24 cellular contexts compared by ENCODE assay signal in the genomic region with DNA sequence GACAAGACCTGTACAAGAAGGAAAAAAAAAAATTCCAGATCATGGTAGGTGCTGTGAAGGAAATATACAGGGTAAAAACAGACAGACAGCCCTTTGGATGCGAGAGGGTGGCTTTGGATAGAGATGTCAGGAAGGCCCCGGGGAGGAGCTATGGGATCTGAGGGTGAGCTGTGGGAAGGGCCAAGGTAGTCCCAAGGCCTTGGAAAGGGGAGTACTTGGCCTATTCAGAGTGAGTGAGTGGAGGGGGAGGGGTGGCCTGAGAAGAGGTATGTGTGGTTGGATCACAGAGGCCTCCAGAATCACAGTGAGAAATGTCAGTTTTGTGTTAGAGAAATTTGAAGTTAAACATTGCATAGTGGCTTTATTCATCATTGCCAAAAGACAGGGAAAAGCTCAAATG. TPM values are rescaled to one million over a fixed set of nuclear protein-coding genes. Genes with fewer than 3 reads are reported as not detected.
A peak's percentile ranks its signal among the peaks of the same experiment; 100 is the strongest.
DNase-seq lines count a peak whose midpoint lies in the region; ATAC-seq, FAIRE-seq and TF ChIP-seq lines count a peak whose summit lies in the region.
"Had no signal": no experiment of that assay in that cellular context is flagged by ENCODE, and none has a peak within 500 bp of the region (broad histone marks: within the 10 kb centered on the region; RNA-seq: fewer than 3 reads in every experiment).

No MANE protein-coding gene starts in this region.

- H3K4me1 Mint-ChIP-seq in activated CD4-positive, alpha-beta memory T cell treated with anti-CD3 and anti-CD28 coated beads for 36 hours (ENCODE audit: low read depth), result peaks cover 28% of the 10 kb centered on the region
- H3K4me1 Mint-ChIP-seq: activated naive CD4-positive, alpha-beta T cell treated with anti-CD3 and anti-CD28 coated beads, Interleukin-2, amount 50 U/mL, for 24 hours had no signal

- TF ChIP-seq RAD21 in HepG2 (CRISPR knock-in tag; IDR thresholded peaks at IDR 0.05) (no peak), H1 (IDR thresholded peaks at IDR 0.05 in 1 of 2, conservative IDR thresholded peaks at IDR 0.05 in 1 of 2; ENCODE audit: low read depth in 2 of 2, low read length in 2 of 2) (no peak)

- no peaks in the 10 kb centered on the region for H3K36me3 ChIP-seq in HepG2 (replicated peaks in 1 of 2; ENCODE audit: control insufficient read depth in 1 of 2, insufficient read depth in 2 of 2, low read length in 2 of 2)
- H3K36me3 ChIP-seq in right lobe of liver, result no peaks in the 10 kb centered on the region
- H3K36me3 ChIP-seq in H1 (ENCODE audit: control insufficient read depth in 2 of 4, insufficient read depth in 4 of 4, low read length in 3 of 4), result no peaks in the 10 kb centered on the region
- H3K36me3 ChIP-seq: BLaER1 treated with 17β-estradiol and CSF1 and Interleukin-3, amounts not matched to agents 10 nM and 100 nM; SJSA1; tibial nerve had no signal

- no peak overlapping the region for H2BK20ac ChIP-seq in H1 (ENCODE audit: low read length)

- H3K79me1 ChIP-seq in H1 (ENCODE audit: low read depth, low read length), result no peaks in the 10 kb centered on the region

- no peak for TF ChIP-seq POLR2A in HepG2 (IDR thresholded peaks at IDR 0.05; ENCODE audit: insufficient read depth in 1 of 2, low read depth in 2 of 2, low read length in 2 of 2)
- TF ChIP-seq POLR2A in right lobe of liver (IDR thresholded peaks at IDR 0.05), result no peak
- TF ChIP-seq POLR2A in H1 (IDR thresholded peaks at IDR 0.05; ENCODE audit: control extremely low read depth in 1 of 2, low read depth in 2 of 2, low read length in 2 of 2), result no peak

- no peak overlapping the region for H4K91ac ChIP-seq in H1 (replicated peaks; ENCODE audit: insufficient read length, low read length)

- H3K36me3 Mint-ChIP-seq in activated CD4-positive, alpha-beta memory T cell treated with anti-CD3 and anti-CD28 coated beads for 36 hours, result no peaks in the 10 kb centered on the region
- H3K36me3 Mint-ChIP-seq: activated naive CD4-positive, alpha-beta T cell treated with anti-CD3 and anti-CD28 coated beads, Interleukin-2, amount 50 U/mL, for 24 hours had no signal

- H3K4ac ChIP-seq in H1 (replicated peaks; ENCODE audit: insufficient read length, low read depth, low read length), result no peak overlapping the region

- no peak overlapping the region for H3K4me2 ChIP-seq in HepG2 (ENCODE audit: low read depth, low read length)
- no peak overlapping the region for H3K4me2 ChIP-seq in H1 (ENCODE audit: insufficient read depth in 1 of 2, low read depth in 2 of 2, low read length in 2 of 2)
- H3K4me2 ChIP-seq: BLaER1 treated with 17β-estradiol and CSF1 and Interleukin-3, amounts not matched to agents 10 nM and 100 nM had no signal

- no peak overlapping the region for H2BK12ac ChIP-seq in H1 (ENCODE audit: low read depth, low read length)

- H4K20me1 ChIP-seq in HepG2 (ENCODE audit: insufficient read depth, low read length) (no peaks in the 10 kb centered on the region), H1 (replicated peaks in 1 of 2; ENCODE audit: control insufficient read depth in 1 of 2, insufficient read depth in 2 of 2, low read length in 2 of 2) (no peaks in the 10 kb centered on the region)
- H4K20me1 ChIP-seq: BLaER1 treated with 17β-estradiol and CSF1 and Interleukin-3, amounts not matched to agents 10 nM and 100 nM had no signal

- H3K4me3 ChIP-seq in HepG2 (replicated peaks in 1 of 3; ENCODE audit: insufficient read depth in 1 of 3, low read depth in 2 of 3, low read length in 3 of 3) (no peak overlapping the region), right lobe of liver (no peak overlapping the region), H1 (ENCODE audit: extremely low read depth in 1 of 4, insufficient read depth in 2 of 4, low read depth in 3 of 4, low read length in 4 of 4) (no peak overlapping the region)
- H3K4me3 ChIP-seq: BLaER1 treated with 17β-estradiol and CSF1 and Interleukin-3, amounts not matched to agents 10 nM and 100 nM; SJSA1; tibial nerve had no signal

- no peak overlapping the region for H3K27ac ChIP-seq in HepG2 (ENCODE audit: extremely low read length, insufficient read depth, low read length)
- no peak overlapping the region for H3K27ac ChIP-seq in right lobe of liver
- H3K27ac ChIP-seq in H1 (ENCODE audit: low read depth, low read length), result no peak overlapping the region
- no peak overlapping the region for H3K27ac ChIP-seq in caudate nucleus (ENCODE audit: low read depth, low read length)
- H3K27ac ChIP-seq: BLaER1 treated with 17β-estradiol and CSF1 and Interleukin-3, amounts not matched to agents 10 nM and 100 nM; epithelial cell of prostate; RWPE1; SJSA1; tibial nerve had no signal

- in situ Hi-C loops in HepG2 (cut with HindIII; ENCODE audit: extremely low pct_ligation_motif_present, low pct_unique_long_range_greater_than_20kb), result no loop called here

- H3K27me3 ChIP-seq in HepG2 (ENCODE audit: control insufficient read depth in 1 of 2, insufficient read depth in 2 of 2, low read length in 2 of 2), result no peaks in the 10 kb centered on the region; a peak in 1 of 5 replicates
- H3K27me3 ChIP-seq in right lobe of liver, result no peaks in the 10 kb centered on the region
- no peaks in the 10 kb centered on the region for H3K27me3 ChIP-seq in H1 (replicated peaks in 1 of 4; ENCODE audit: control insufficient read depth in 3 of 4, extremely low read depth in 1 of 4, insufficient read depth in 3 of 4, low read length in 3 of 4)
- H3K27me3 ChIP-seq: BLaER1 treated with 17β-estradiol and CSF1 and Interleukin-3, amounts not matched to agents 10 nM and 100 nM; SJSA1; tibial nerve had no signal

- ATAC-seq in HepG2 (0 out of 3 replicates have a peak, but pooled peaks have one; percentile 11), right lobe of liver (no peak), GM21367 (IDR thresholded peaks at IDR 0.05; ENCODE audit: unreplicated experiment) (no peak)

- H3K27me3 Mint-ChIP-seq in activated CD4-positive, alpha-beta memory T cell treated with anti-CD3 and anti-CD28 coated beads for 36 hours, result no peaks in the 10 kb centered on the region

- intact Hi-C loops in HepG2 (cut with micrococcal nuclease; ENCODE audit: unreplicated experiment) (no loop called here), right lobe of liver (cut with DNase I) (no loop called here)
- intact Hi-C loops in activated CD4-positive, alpha-beta memory T cell treated with anti-CD3 and anti-CD28 coated beads for 36 hours (cut with micrococcal nuclease), result no loop called here

- H4K8ac ChIP-seq in H1 (ENCODE audit: extremely low read depth, insufficient read depth, low read length), result no peak overlapping the region

- TF ChIP-seq CTCF in HepG2 (CRISPR knock-in tag; IDR thresholded peaks at IDR 0.05) (no peak), right lobe of liver (IDR thresholded peaks at IDR 0.05) (no peak), H1 (IDR thresholded peaks at IDR 0.05; ENCODE audit: control extremely low read depth in 1 of 3, insufficient read depth in 1 of 3, low read depth in 1 of 3, low read length in 3 of 3) (no peak)

- no peak overlapping the region for H2BK5ac ChIP-seq in H1 (ENCODE audit: low read depth, low read length)

- no peak overlapping the region for H3K56ac ChIP-seq in H1 (replicated peaks; ENCODE audit: insufficient read length, low read depth, low read length)

- no peak overlapping the region for H2AK5ac ChIP-seq in H1 (ENCODE audit: low read depth, low read length)

- no peak overlapping the region for H3K9ac ChIP-seq in HepG2 (ENCODE audit: insufficient read depth, low read depth, low read length)
- no peak overlapping the region for H3K9ac ChIP-seq in H1 (replicated peaks in 1 of 4; ENCODE audit: extremely low read depth in 1 of 4, low read depth in 3 of 4, low read length in 3 of 4)
- H3K9ac ChIP-seq: BLaER1 treated with 17β-estradiol and CSF1 and Interleukin-3, amounts not matched to agents 10 nM and 100 nM had no signal

- POLR2A ChIA-PET in HepG2 (lab: Yijun Ruan, JAX), result interaction anchor here (1.0 kb wide), 1 partner anchor 23 kb away, joined by 4 read pairs; no protein-coding TSS in a partner anchor
- POLR2A ChIA-PET in activated CD4-positive, alpha-beta memory T cell treated with anti-CD3 and anti-CD28 coated beads for 36 hours (lab: Charles Lee), result interaction anchor here (2.2 kb wide), 1 partner anchor 16 kb away, joined by 15 read pairs; no protein-coding TSS in a partner anchor
- POLR2A ChIA-PET in H1 (lab: Charles Lee; ENCODE audit: partially characterized antibody), result no interaction called here

- H3K23ac ChIP-seq in H1 (ENCODE audit: insufficient read length), result no peak overlapping the region

- no peaks in the 10 kb centered on the region for H3K9me3 Mint-ChIP-seq in activated CD4-positive, alpha-beta memory T cell treated with anti-CD3 and anti-CD28 coated beads for 36 hours
- H3K9me3 Mint-ChIP-seq: activated naive CD4-positive, alpha-beta T cell treated with anti-CD3 and anti-CD28 coated beads, Interleukin-2, amount 50 U/mL, for 24 hours had no signal

- H3K4me1 ChIP-seq in HepG2 (ENCODE audit: insufficient read depth, low read length), result peaks cover 53% of the 10 kb centered on the region
- H3K4me1 ChIP-seq in right lobe of liver, result no peaks in the 10 kb centered on the region
- H3K4me1 ChIP-seq in H1 (replicated peaks in 1 of 4; ENCODE audit: control insufficient read depth in 3 of 4, insufficient read depth in 4 of 4, low read length in 3 of 4), result no peaks in the 10 kb centered on the region
- H3K4me1 ChIP-seq: SJSA1, tibial nerve had no signal

- no peak overlapping the region for H3K18ac ChIP-seq in H1 (ENCODE audit: extremely low read depth, low read length)

- no peak overlapping the region for H3K14ac ChIP-seq in H1 (ENCODE audit: insufficient read length)

- peak overlapping the region; percentile 79 for H3K27ac Mint-ChIP-seq in activated CD4-positive, alpha-beta memory T cell treated with anti-CD3 and anti-CD28 coated beads for 36 hours
- H3K27ac Mint-ChIP-seq: activated naive CD4-positive, alpha-beta T cell treated with anti-CD3 and anti-CD28 coated beads, Interleukin-2, amount 50 U/mL, for 24 hours had no signal

- CTCF ChIA-PET in HepG2 (lab: Yijun Ruan, JAX; ENCODE audit: low intra/inter-chr PET ratio, low total read pairs), result no interaction called here
- CTCF ChIA-PET in activated CD4-positive, alpha-beta memory T cell treated with anti-CD3 and anti-CD28 coated beads for 36 hours (lab: Charles Lee), result interaction anchor here (4.2 kb wide), 1 partner anchor 16 kb away, joined by 20 read pairs; no protein-coding TSS in a partner anchor
- CTCF ChIA-PET in H1 (lab: Charles Lee; ENCODE audit: partially characterized antibody), result interaction anchor here (0.6 to 2.2 kb wide), 4 partner anchors 12 to 475 kb away, joined by 3 to 7 read pairs (median 3); no protein-coding TSS in a partner anchor

- H3K79me2 ChIP-seq in HepG2 (ENCODE audit: insufficient read depth, low read length) (no peaks in the 10 kb centered on the region), H1 (ENCODE audit: control insufficient read depth in 1 of 2, insufficient read depth in 2 of 2, low read length in 2 of 2) (no peaks in the 10 kb centered on the region)

- no peak overlapping the region for H4K5ac ChIP-seq in H1 (ENCODE audit: insufficient read length, low read depth, low read length)

- DNase-seq in HepG2 (ENCODE audit: low spot score), result no peak
- no peak for DNase-seq in right lobe of liver
- no peak for DNase-seq in activated CD4-positive, alpha-beta memory T cell treated with anti-CD3 and anti-CD28 coated beads for 36 hours
- DNase-seq in H1 (ENCODE audit: low read depth in 1 of 2, low spot score in 2 of 2), result no peak
- no peak for DNase-seq in caudate nucleus (lab: John Stamatoyannopoulos, UW)
- DNase-seq in stimulated activated CD4-positive, alpha-beta T cell treated with anti-CD3 and anti-CD28 coated beads, Interleukin-15, amount 100 ng/mL, for 24 hours, result no peak
- DNase-seq: aorta; DMS79; effector CD4-positive, alpha-beta T cell; Karpas-422; NCI-H2029 treated with DMSO at 0.1 percent for 48 hours; NCI-H524 treated with DMSO at 0.1 percent for 48 hours; OCI-M1; small intestine had no signal

- WGBS in HepG2 (ENCODE audit: low lambda C conversion rate), result 20% methylated on average over 2 of the region's 2 CpGs
- 96% methylated on average over 2 of the region's 2 CpGs for WGBS in right lobe of liver (ENCODE audit: insufficient coverage, low coverage, low lambda C conversion rate, missing lambda C conversion rate)
- WGBS in H1 (ENCODE audit: extremely low coverage in 1 of 2, insufficient coverage in 1 of 2, insufficient read length in 1 of 2, insufficient replicate concordance in 2 of 2, low coverage in 1 of 2, low lambda C conversion rate in 2 of 2, missing lambda C conversion rate in 1 of 2), 2 experiments, result 96% methylated on average over 2 of the region's 2 CpGs; no CpG with 5 or more reads in 1 of the 2 experiments

- no peaks in the 10 kb centered on the region for H3K23me2 ChIP-seq in H1 (ENCODE audit: low read depth, low read length)

- no peak for TF ChIP-seq EP300 in HepG2 (IDR thresholded peaks at IDR 0.05; ENCODE audit: low read depth in 2 of 2, low read length in 2 of 2)
- TF ChIP-seq EP300 in HepG2 (CRISPR knock-in tag; IDR thresholded peaks at IDR 0.05; ENCODE audit: borderline replicate concordance), result no peak
- no peak for TF ChIP-seq EP300 in H1 (IDR thresholded peaks at IDR 0.05; ENCODE audit: borderline replicate concordance in 1 of 2, low read depth in 2 of 2, low read length in 2 of 2)

- H2AFZ ChIP-seq in HepG2 (ENCODE audit: low read length) (no peak overlapping the region), H1 (ENCODE audit: low read length) (no peak overlapping the region)

- H3K9me3 ChIP-seq in HepG2 (ENCODE audit: low read length) (no peaks in the 10 kb centered on the region), right lobe of liver (no peaks in the 10 kb centered on the region), H1 (ENCODE audit: insufficient read depth in 2 of 2, low read depth in 1 of 2, low read length in 1 of 2) (peaks cover 0 to 5% of the 10 kb centered on the region in 2 experiments; a peak in 1 of 4 replicates)
- H3K9me3 ChIP-seq: SJSA1 had no signal

- FAIRE-seq in HepG2 (lab: Jason Lieb, UNC), result no peak
- no peak for FAIRE-seq in H1 (lab: Jason Lieb, UNC)
- FAIRE-seq: bronchial epithelial cell, colon, G401.6, small intestine had no signal

- H3K4me3 Mint-ChIP-seq in activated CD4-positive, alpha-beta memory T cell treated with anti-CD3 and anti-CD28 coated beads for 36 hours, result no peak overlapping the region
- H3K4me3 Mint-ChIP-seq: activated naive CD4-positive, alpha-beta T cell treated with anti-CD3 and anti-CD28 coated beads, Interleukin-2, amount 50 U/mL, for 24 hours had no signal

- BruUV-seq in HepG2 (replicated peaks; lab: Mats Ljungman, UMichigan), result no TSS peak

- no peak overlapping the region for H2BK15ac ChIP-seq in H1 (ENCODE audit: low read length)

- H2BK120ac ChIP-seq in H1 (replicated peaks; ENCODE audit: low read depth, low read length), result no peak overlapping the region

RNA-seq across cellular contexts. Expression of a gene that starts 31.2 kb away (rescaled TPM):
- total RNA-seq in HepG2 (2016; rRNA removed; fragmentation: Illumina TruSeq; extraction: Trizol) (28.8 and 30.1 TPM in 2 replicates), right lobe of liver (10 to 100 TPM; 23.3 to 42.4 (median 26.5) TPM)
- 18.8 and 20.7 TPM in 2 replicates for total RNA-seq in HepG2 (2016; cell fraction: cytosol; rRNA removed; fragmentation: Illumina TruSeq; extraction: Trizol; ENCODE audit: low read depth)
- 24.2 and 33.8 TPM in 2 replicates for total RNA-seq in HepG2 (2016; cell fraction: insoluble cytoplasmic fraction; rRNA removed; fragmentation: Illumina TruSeq; extraction: Trizol)
- total RNA-seq in HepG2 (2016; cell fraction: membrane; rRNA removed; fragmentation: Illumina TruSeq; extraction: Trizol), result 35.6 and 35.7 TPM in 2 replicates
- 28.0 and 29.0 TPM in 2 replicates for total RNA-seq in HepG2 (2016; cell fraction: nucleus; rRNA removed; fragmentation: Illumina TruSeq; extraction: Trizol)
- polyA plus RNA-seq in HepG2 (2011; rRNA removed) (45.6 and 49.0 TPM in 2 replicates), H1 (2011; rRNA removed) (12.1 and 15.0 TPM in 2 replicates)
- 19.8 and 29.5 TPM in 2 replicates for polyA plus RNA-seq in HepG2 (2011; cell fraction: cytosol; rRNA removed)
- 68.8 and 72.6 TPM in 2 replicates for polyA plus RNA-seq in HepG2 (2011; cell fraction: nucleus; rRNA removed)
- 28.1 and 33.7 TPM in 2 replicates for polyA plus RNA-seq in HepG2 (2012)
- 22.4 and 30.5 TPM in 2 replicates for polyA plus RNA-seq in HepG2 (2016; cell fraction: cytosol; fragmentation: Illumina TruSeq; extraction: Trizol; ENCODE audit: low read depth)
- polyA plus RNA-seq in HepG2 (2016; cell fraction: insoluble cytoplasmic fraction; fragmentation: Illumina TruSeq; extraction: Trizol; ENCODE audit: low read depth), result 30.0 and 31.0 TPM in 2 replicates
- 35.3 and 37.7 TPM in 2 replicates for polyA plus RNA-seq in HepG2 (2016; cell fraction: membrane; fragmentation: Illumina TruSeq; extraction: Trizol; ENCODE audit: low read depth)
- 58.4 and 63.0 TPM in 2 replicates for polyA plus RNA-seq in HepG2 (2016; cell fraction: nucleus; fragmentation: Illumina TruSeq; extraction: Trizol; ENCODE audit: insufficient read depth, low read depth)
- polyA minus RNA-seq in HepG2 (2011; rRNA and poly(A)+ RNA removed; ENCODE audit: low replicate concordance), result 19.4 and 24.5 TPM in 2 replicates
- 15.7 and 17.4 TPM in 2 replicates for polyA minus RNA-seq in HepG2 (2011; cell fraction: cytosol; rRNA and poly(A)+ RNA removed)
- 43.4 and 69.0 TPM in 2 replicates for polyA minus RNA-seq in HepG2 (2011; cell fraction: nucleus; rRNA and poly(A)+ RNA removed)
- 10 to 100 TPM; 25.6 to 27.1 TPM for total RNA-seq in activated CD4-positive, alpha-beta memory T cell treated with anti-CD3 and anti-CD28 coated beads for 36 hours
- 15.6 and 16.5 TPM in 2 replicates for total RNA-seq in H1 (2021; fragmentation: NEBNext Ultra II Directional; extraction: Animal tissue kit (Norgen Biotek cat#: 25700))
- polyA plus RNA-seq in H1 (2011; cell fraction: cytosol; rRNA removed), result 19.9 TPM
- 19.6 TPM for polyA plus RNA-seq in H1 (2011; cell fraction: nucleus; rRNA removed)
- 18.4 to 26.7 TPM (median 19.4 TPM) in 4 replicates for polyA plus RNA-seq in H1 (2012, experiment 1 of 2)
- 1.3 TPM for polyA plus RNA-seq in H1 (2012, experiment 2 of 2)
- 10.2 TPM for polyA plus RNA-seq in H1 (2013, experiment 1 of 2)
- 12.1 TPM for polyA plus RNA-seq in H1 (2013, experiment 2 of 2)
- 26.8 and 34.1 TPM in 2 replicates for polyA minus RNA-seq in H1 (2011; rRNA and poly(A)+ RNA removed)
- polyA minus RNA-seq in H1 (2011; cell fraction: cytosol; rRNA and poly(A)+ RNA removed), result 16.7 TPM
- polyA minus RNA-seq in H1 (2011; cell fraction: nucleus; rRNA and poly(A)+ RNA removed), result 34.5 TPM
